Comparison of ENCODE assay signal across 1 cellular context in genomic region chr4:80201326-80202151, GRCh38.
TF ChIP-seq lines count a peak whose summit lies in the region.

No MANE protein-coding gene starts in this region.

TF ChIP-seq in GM23338, 12 proteins besides CTCF, POLR2A, EP300 and RAD21 (continued from another document):
- TF ChIP-seq REST (IDR thresholded peaks at IDR 0.05; ENCODE audit: unreplicated experiment) (no peak), ZNF114 (CRISPR knock-in tag; IDR thresholded peaks at IDR 0.05) (no peak)
TF ChIP-seq in GM23338: peak in this region for 2.
